Comparison of ENCODE assay signal across 1 cellular context in the genomic region with DNA sequence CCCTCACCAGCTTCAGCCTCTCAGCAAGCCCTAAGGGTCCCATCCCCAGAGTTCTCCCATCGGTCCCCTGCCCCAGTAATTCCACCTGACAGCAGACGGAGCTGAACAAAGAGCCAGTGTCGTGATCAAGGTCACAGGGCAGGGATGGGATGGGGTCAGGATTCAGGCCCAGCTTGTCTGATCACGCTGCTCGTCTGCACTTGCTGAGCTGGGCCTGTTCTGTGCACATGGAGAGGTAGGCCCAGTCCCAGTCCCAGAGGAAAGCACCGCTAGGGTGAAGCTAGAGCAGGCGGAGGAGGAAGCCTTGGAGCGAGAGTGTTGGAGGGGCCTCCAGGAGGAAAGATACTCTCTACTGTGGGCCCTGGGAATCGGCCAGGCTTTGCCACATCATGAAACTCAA.
A peak's percentile ranks its signal among the peaks of the same experiment; 100 is the strongest.
TF ChIP-seq lines count a peak whose summit lies in the region.

No MANE protein-coding gene starts in this region.

TF ChIP-seq in HepG2, 621 proteins besides CTCF, POLR2A, EP300 and RAD21:
- TF ChIP-seq HDAC1 (CRISPR knock-in tag; IDR thresholded peaks at IDR 0.05) (0 out of 2 replicates have a peak, but pooled peaks have one; percentile 25), ZNF598 (CRISPR knock-in tag; IDR thresholded peaks at IDR 0.05; ENCODE audit: borderline replicate concordance) (no peak), ELF3 (CRISPR knock-in tag; IDR thresholded peaks at IDR 0.05) (no peak), ZNF644 (CRISPR knock-in tag; IDR thresholded peaks at IDR 0.05; ENCODE audit: low read depth) (no peak), ZNF687 (CRISPR knock-in tag; IDR thresholded peaks at IDR 0.05) (peak; percentile 68), HIVEP1 (CRISPR knock-in tag; IDR thresholded peaks at IDR 0.05) (no peak), MYPOP (CRISPR knock-in tag; IDR thresholded peaks at IDR 0.05) (no peak), ZFY (CRISPR knock-in tag; IDR thresholded peaks at IDR 0.05) (peak; percentile 71), ZFX (CRISPR knock-in tag; IDR thresholded peaks at IDR 0.05; ENCODE audit: low read depth) (peak; percentile 87), SOX13 (IDR thresholded peaks at IDR 0.05) (no peak), SOX13 (CRISPR knock-in tag; conservative IDR thresholded peaks at IDR 0.05 in 1 of 2, IDR thresholded peaks at IDR 0.05 in 1 of 2) (peak in 1 of 2 experiments; percentile 18; a peak in 1 of 4 replicates), ZNF251 (CRISPR knock-in tag; IDR thresholded peaks at IDR 0.05) (no peak), RFX3 (CRISPR knock-in tag; IDR thresholded peaks at IDR 0.05) (no peak), RFXAP (CRISPR knock-in tag; IDR thresholded peaks at IDR 0.05; ENCODE audit: borderline replicate concordance) (no peak), ZNF891 (CRISPR knock-in tag; IDR thresholded peaks at IDR 0.05) (no peak), ZSCAN29 (CRISPR knock-in tag; conservative IDR thresholded peaks at IDR 0.05) (no peak), MIER2 (CRISPR knock-in tag; IDR thresholded peaks at IDR 0.05) (no peak), TRAFD1 (CRISPR knock-in tag; IDR thresholded peaks at IDR 0.05; ENCODE audit: borderline replicate concordance) (no peak), ZNF121 (CRISPR knock-in tag; IDR thresholded peaks at IDR 0.05) (0 out of 2 replicates have a peak, but pooled peaks have one; percentile 32), ZSCAN22 (CRISPR knock-in tag; IDR thresholded peaks at IDR 0.05) (no peak), ZNF224 (CRISPR knock-in tag; IDR thresholded peaks at IDR 0.05) (no peak), ZBTB44 (CRISPR knock-in tag; IDR thresholded peaks at IDR 0.05) (no peak), DZIP1 (CRISPR knock-in tag; IDR thresholded peaks at IDR 0.05) (no peak), THAP7 (CRISPR knock-in tag; IDR thresholded peaks at IDR 0.05) (no peak), ZMYM2 (CRISPR knock-in tag; IDR thresholded peaks at IDR 0.05) (no peak)
- TF ChIP-seq, protein P1, sequence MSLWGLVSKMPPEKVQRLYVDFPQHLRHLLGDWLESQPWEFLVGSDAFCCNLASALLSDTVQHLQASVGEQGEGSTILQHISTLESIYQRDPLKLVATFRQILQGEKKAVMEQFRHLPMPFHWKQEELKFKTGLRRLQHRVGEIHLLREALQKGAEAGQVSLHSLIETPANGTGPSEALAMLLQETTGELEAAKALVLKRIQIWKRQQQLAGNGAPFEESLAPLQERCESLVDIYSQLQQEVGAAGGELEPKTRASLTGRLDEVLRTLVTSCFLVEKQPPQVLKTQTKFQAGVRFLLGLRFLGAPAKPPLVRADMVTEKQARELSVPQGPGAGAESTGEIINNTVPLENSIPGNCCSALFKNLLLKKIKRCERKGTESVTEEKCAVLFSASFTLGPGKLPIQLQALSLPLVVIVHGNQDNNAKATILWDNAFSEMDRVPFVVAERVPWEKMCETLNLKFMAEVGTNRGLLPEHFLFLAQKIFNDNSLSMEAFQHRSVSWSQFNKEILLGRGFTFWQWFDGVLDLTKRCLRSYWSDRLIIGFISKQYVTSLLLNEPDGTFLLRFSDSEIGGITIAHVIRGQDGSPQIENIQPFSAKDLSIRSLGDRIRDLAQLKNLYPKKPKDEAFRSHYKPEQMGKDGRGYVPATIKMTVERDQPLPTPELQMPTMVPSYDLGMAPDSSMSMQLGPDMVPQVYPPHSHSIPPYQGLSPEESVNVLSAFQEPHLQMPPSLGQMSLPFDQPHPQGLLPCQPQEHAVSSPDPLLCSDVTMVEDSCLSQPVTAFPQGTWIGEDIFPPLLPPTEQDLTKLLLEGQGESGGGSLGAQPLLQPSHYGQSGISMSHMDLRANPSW (CRISPR knock-in tag; IDR thresholded peaks at IDR 0.05; ENCODE audit: borderline replicate concordance), result no peak
- TF ChIP-seq, protein P2, sequence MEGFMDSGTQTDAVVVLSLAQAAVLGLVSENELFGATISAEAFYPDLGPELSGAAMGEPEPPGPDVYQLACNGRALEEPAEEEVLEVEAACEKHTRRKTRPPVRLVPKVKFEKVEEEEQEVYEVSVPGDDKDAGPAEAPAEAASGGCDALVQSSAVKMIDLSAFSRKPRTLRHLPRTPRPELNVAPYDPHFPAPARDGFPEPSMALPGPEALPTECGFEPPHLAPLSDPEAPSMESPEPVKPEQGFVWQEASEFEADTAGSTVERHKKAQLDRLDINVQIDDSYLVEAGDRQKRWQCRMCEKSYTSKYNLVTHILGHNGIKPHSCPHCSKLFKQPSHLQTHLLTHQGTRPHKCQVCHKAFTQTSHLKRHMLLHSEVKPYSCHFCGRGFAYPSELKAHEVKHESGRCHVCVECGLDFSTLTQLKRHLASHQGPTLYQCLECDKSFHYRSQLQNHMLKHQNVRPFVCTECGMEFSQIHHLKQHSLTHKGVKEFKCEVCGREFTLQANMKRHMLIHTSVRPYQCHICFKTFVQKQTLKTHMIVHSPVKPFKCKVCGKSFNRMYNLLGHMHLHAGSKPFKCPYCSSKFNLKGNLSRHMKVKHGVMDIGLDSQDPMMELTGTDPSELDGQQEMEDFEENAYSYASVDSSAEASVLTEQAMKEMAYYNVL (CRISPR knock-in tag; IDR thresholded peaks at IDR 0.05; ENCODE audit: borderline replicate concordance), result no peak
- TF ChIP-seq, protein P3, sequence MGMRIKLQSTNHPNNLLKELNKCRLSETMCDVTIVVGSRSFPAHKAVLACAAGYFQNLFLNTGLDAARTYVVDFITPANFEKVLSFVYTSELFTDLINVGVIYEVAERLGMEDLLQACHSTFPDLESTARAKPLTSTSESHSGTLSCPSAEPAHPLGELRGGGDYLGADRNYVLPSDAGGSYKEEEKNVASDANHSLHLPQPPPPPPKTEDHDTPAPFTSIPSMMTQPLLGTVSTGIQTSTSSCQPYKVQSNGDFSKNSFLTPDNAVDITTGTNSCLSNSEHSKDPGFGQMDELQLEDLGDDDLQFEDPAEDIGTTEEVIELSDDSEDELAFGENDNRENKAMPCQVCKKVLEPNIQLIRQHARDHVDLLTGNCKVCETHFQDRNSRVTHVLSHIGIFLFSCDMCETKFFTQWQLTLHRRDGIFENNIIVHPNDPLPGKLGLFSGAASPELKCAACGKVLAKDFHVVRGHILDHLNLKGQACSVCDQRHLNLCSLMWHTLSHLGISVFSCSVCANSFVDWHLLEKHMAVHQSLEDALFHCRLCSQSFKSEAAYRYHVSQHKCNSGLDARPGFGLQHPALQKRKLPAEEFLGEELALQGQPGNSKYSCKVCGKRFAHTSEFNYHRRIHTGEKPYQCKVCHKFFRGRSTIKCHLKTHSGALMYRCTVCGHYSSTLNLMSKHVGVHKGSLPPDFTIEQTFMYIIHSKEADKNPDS (CRISPR knock-in tag; IDR thresholded peaks at IDR 0.05), result no peak
- TF ChIP-seq, protein P4, sequence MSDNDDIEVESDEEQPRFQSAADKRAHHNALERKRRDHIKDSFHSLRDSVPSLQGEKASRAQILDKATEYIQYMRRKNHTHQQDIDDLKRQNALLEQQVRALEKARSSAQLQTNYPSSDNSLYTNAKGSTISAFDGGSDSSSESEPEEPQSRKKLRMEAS (IDR thresholded peaks at IDR 0.05), result 0 out of 2 replicates have a peak, but pooled peaks have one; percentile 28
- TF ChIP-seq, protein P5, sequence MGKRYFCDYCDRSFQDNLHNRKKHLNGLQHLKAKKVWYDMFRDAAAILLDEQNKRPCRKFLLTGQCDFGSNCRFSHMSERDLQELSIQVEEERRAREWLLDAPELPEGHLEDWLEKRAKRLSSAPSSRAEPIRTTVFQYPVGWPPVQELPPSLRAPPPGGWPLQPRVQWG (CRISPR knock-in tag; IDR thresholded peaks at IDR 0.05; ENCODE audit: borderline replicate concordance, low read depth), result no peak
TF ChIP-seq in HepG2: peak in this region for 7.
